ENCODE assay signal across 1 cellular context in genomic region chr4:7392438-7393374, GRCh38.
TF ChIP-seq lines count a peak whose summit lies in the region.

No MANE protein-coding gene starts in this region.

TF ChIP-seq in GM23338, 12 proteins besides CTCF, POLR2A, EP300 and RAD21 (continued from another document):
- TF ChIP-seq ETS1 (IDR thresholded peaks at IDR 0.05): no peak
